In the genomic region with DNA sequence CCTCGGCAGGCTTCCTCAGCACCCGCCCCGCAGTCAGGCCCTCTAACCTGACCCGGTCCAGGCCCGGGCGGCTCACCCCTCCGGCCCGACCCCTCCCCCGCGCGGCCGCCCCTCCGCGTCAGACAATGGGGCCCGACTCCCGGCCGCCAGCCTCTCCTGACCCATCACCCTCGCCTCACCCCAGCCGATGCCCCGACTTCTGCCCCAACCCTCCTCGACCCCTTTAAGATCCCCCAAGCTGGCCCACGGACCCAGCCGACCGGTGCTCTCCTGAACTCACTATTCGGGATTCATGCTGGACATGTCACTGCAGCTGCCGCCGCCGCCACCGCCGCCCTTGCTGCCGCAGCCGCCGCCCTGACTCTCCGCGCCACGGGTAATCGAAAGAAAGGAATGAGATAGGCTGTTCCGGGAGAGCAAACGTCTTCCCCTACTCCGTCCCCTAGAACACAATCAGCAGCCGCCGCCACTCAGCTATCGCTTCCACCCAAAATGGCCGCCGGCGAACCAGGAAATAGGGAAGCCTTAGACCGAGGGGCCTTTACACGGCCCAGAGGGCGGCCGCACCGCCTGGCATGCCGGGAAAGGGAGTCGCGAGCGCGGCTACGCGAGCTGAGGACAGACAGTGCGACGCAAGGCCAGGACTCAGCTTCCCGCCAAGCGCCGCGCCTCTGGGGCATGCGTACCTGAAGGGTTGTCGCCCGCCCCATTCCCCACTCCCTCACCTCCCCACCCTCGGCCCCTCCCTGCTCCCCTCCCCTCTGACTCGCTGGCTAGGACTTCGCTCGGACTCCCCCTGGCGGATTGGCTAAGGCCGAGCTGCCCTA, we compare ENCODE assay signal across 1 cellular context.
TF ChIP-seq lines count a peak whose summit lies in the region.

RAB1A (minus strand) TSS at position 494 of the 827 bp plus-strand sequence; CDS start at position 303, 191 bp downstream.

TF ChIP-seq in HepG2, 621 proteins besides CTCF, POLR2A, EP300 and RAD21 (continued from another document and continues in another):
- no peak; the same call in 1 of the 2 replicates for TF ChIP-seq MYPOP (CRISPR knock-in tag; IDR thresholded peaks at IDR 0.05)
- TF ChIP-seq ZNF441 (CRISPR knock-in tag; IDR thresholded peaks at IDR 0.05; ENCODE audit: borderline replicate concordance) = peak; percentile 95
- TF ChIP-seq, protein P1, sequence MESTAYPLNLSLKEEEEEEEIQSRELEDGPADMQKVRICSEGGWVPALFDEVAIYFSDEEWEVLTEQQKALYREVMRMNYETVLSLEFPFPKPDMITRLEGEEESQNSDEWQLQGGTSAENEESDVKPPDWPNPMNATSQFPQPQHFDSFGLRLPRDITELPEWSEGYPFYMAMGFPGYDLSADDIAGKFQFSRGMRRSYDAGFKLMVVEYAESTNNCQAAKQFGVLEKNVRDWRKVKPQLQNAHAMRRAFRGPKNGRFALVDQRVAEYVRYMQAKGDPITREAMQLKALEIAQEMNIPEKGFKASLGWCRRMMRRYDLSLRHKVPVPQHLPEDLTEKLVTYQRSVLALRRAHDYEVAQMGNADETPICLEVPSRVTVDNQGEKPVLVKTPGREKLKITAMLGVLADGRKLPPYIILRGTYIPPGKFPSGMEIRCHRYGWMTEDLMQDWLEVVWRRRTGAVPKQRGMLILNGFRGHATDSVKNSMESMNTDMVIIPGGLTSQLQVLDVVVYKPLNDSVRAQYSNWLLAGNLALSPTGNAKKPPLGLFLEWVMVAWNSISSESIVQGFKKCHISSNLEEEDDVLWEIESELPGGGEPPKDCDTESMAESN (CRISPR knock-in tag; conservative IDR thresholded peaks at IDR 0.05) = 0 out of 2 replicates have a peak, but pooled peaks have one; percentile 29
- TF ChIP-seq FIP1L1 (IDR thresholded peaks at IDR 0.05; ENCODE audit: borderline replicate concordance, insufficient read depth, low read depth, low read length) = no peak
- TF ChIP-seq THRA (CRISPR knock-in tag; IDR thresholded peaks at IDR 0.05; ENCODE audit: borderline replicate concordance) = no peak; the same call in none of the 2 replicates
- peak; percentile 41; the same call in 1 of the 2 replicates for TF ChIP-seq ZNF33B (CRISPR knock-in tag; IDR thresholded peaks at IDR 0.05)
- TF ChIP-seq HES4 (CRISPR knock-in tag; IDR thresholded peaks at IDR 0.05; ENCODE audit: borderline replicate concordance) = peak; percentile 51; the same call in 1 of the 2 replicates
- TF ChIP-seq, protein P2, sequence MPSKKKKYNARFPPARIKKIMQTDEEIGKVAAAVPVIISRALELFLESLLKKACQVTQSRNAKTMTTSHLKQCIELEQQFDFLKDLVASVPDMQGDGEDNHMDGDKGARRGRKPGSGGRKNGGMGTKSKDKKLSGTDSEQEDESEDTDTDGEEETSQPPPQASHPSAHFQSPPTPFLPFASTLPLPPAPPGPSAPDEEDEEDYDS (CRISPR knock-in tag; IDR thresholded peaks at IDR 0.05) = peak; percentile 91
- peak; percentile 64; the same call in 1 of the 2 replicates for TF ChIP-seq GZF1 (CRISPR knock-in tag; IDR thresholded peaks at IDR 0.05)
- no peak for TF ChIP-seq RERE (CRISPR knock-in tag; IDR thresholded peaks at IDR 0.05; ENCODE audit: low read depth)
- peak; percentile 72; the same call in 1 of the 2 replicates for TF ChIP-seq GTF2F1 (IDR thresholded peaks at IDR 0.05; ENCODE audit: low read length)
- TF ChIP-seq ATRX (CRISPR knock-in tag; IDR thresholded peaks at IDR 0.05; ENCODE audit: borderline replicate concordance) = no peak
- TF ChIP-seq ZNF788 (CRISPR knock-in tag; IDR thresholded peaks at IDR 0.05; ENCODE audit: borderline replicate concordance) = peak; percentile 89
- TF ChIP-seq PHF5A (CRISPR knock-in tag; IDR thresholded peaks at IDR 0.05; ENCODE audit: low read depth, unreplicated experiment) = no peak
- TF ChIP-seq MIXL1 (CRISPR knock-in tag; IDR thresholded peaks at IDR 0.05) = no peak
- peak; percentile 78; the same call in 1 of the 2 replicates for TF ChIP-seq ZSCAN30 (CRISPR knock-in tag; IDR thresholded peaks at IDR 0.05)
- no peak for TF ChIP-seq ZNF431 (CRISPR knock-in tag; IDR thresholded peaks at IDR 0.05; ENCODE audit: borderline replicate concordance, low read depth)
- TF ChIP-seq SRSF9 (IDR thresholded peaks at IDR 0.05; ENCODE audit: borderline replicate concordance, insufficient read depth, low read depth, low read length, poor library complexity, severe bottlenecking) = no peak
- peak; percentile 78 for TF ChIP-seq ZNF563 (CRISPR knock-in tag; IDR thresholded peaks at IDR 0.05)
- peak; percentile 91 for TF ChIP-seq RBFOX2 (IDR thresholded peaks at IDR 0.05; ENCODE audit: low read depth, low read length)
- peak; percentile 55; the same call in 1 of the 2 replicates for TF ChIP-seq BCL6 (CRISPR knock-in tag; IDR thresholded peaks at IDR 0.05)
- peak; percentile 88 for TF ChIP-seq DMAP1 (CRISPR knock-in tag; IDR thresholded peaks at IDR 0.05)
- no peak for TF ChIP-seq ZNF326 (CRISPR knock-in tag; IDR thresholded peaks at IDR 0.05; ENCODE audit: borderline replicate concordance)
- TF ChIP-seq HOXA3 (CRISPR knock-in tag; IDR thresholded peaks at IDR 0.05) = peak; percentile 97
- TF ChIP-seq PITX1 (CRISPR knock-in tag; IDR thresholded peaks at IDR 0.05) = peak; percentile 67; the same call in 1 of the 2 replicates
- TF ChIP-seq BRD4 (CRISPR knock-in tag; IDR thresholded peaks at IDR 0.05) = no peak
- TF ChIP-seq TAF1 (CRISPR knock-in tag; IDR thresholded peaks at IDR 0.05) = peak; percentile 76
- TF ChIP-seq FOXJ3 (CRISPR knock-in tag; IDR thresholded peaks at IDR 0.05; ENCODE audit: borderline replicate concordance) = no peak
- no peak for TF ChIP-seq HMG20A (CRISPR knock-in tag; IDR thresholded peaks at IDR 0.05; ENCODE audit: borderline replicate concordance)
- TF ChIP-seq FOXK1 (CRISPR knock-in tag; IDR thresholded peaks at IDR 0.05; ENCODE audit: borderline replicate concordance, low read depth) = peak; percentile 81
- no peak for TF ChIP-seq HMGA1 (CRISPR knock-in tag; conservative IDR thresholded peaks at IDR 0.05)
- peak; percentile 76 for TF ChIP-seq ZMYM4 (CRISPR knock-in tag; IDR thresholded peaks at IDR 0.05)
- no peak for TF ChIP-seq JARID2 (CRISPR knock-in tag; IDR thresholded peaks at IDR 0.05; ENCODE audit: insufficient replicate concordance)
- TF ChIP-seq ZNF331 (CRISPR knock-in tag; IDR thresholded peaks at IDR 0.05) = peak; percentile 80
- TF ChIP-seq ZNF256 (CRISPR knock-in tag; conservative IDR thresholded peaks at IDR 0.05) = no peak
- TF ChIP-seq ZNF207 (IDR thresholded peaks at IDR 0.05; ENCODE audit: borderline replicate concordance) = no peak
- TF ChIP-seq ZNF557 (CRISPR knock-in tag; IDR thresholded peaks at IDR 0.05) = no peak
- no peak for TF ChIP-seq MTF1 (CRISPR knock-in tag; IDR thresholded peaks at IDR 0.05)
- TF ChIP-seq, protein P3, sequence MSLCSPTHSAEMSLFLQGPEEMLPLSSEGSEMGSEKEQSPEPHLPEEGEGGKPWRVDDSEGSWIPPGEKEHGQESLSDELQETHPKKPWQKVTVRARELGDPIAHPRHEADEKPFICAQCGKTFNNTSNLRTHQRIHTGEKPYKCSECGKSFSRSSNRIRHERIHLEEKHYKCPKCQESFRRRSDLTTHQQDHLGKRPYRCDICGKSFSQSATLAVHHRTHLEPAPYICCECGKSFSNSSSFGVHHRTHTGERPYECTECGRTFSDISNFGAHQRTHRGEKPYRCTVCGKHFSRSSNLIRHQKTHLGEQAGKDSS (CRISPR knock-in tag; IDR thresholded peaks at IDR 0.05; ENCODE audit: borderline replicate concordance, low read depth) = peak; percentile 75; the same call in 1 of the 2 replicates
- TF ChIP-seq DZIP1 (CRISPR knock-in tag; IDR thresholded peaks at IDR 0.05) = peak; percentile 81
- peak; percentile 25; the same call in 1 of the 2 replicates for TF ChIP-seq ZNF329 (CRISPR knock-in tag; IDR thresholded peaks at IDR 0.05; ENCODE audit: low read depth)
- TF ChIP-seq HDAC1 (CRISPR knock-in tag; IDR thresholded peaks at IDR 0.05) = peak; percentile 55; the same call in 1 of the 2 replicates
- peak; percentile 65 for TF ChIP-seq RXRA (CRISPR knock-in tag; IDR thresholded peaks at IDR 0.05)
- TF ChIP-seq, protein P4, sequence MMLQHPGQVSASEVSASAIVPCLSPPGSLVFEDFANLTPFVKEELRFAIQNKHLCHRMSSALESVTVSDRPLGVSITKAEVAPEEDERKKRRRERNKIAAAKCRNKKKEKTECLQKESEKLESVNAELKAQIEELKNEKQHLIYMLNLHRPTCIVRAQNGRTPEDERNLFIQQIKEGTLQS (CRISPR knock-in tag; IDR thresholded peaks at IDR 0.05) = peak; percentile 34
